In genomic region chr12:132689227-132689626, GRCh38 we compare ENCODE assay signal across 9 cellular contexts. TPM values are rescaled to one million over a fixed set of nuclear protein-coding genes. Genes with fewer than 3 reads are reported as not detected.
DNase-seq lines count a peak whose midpoint lies in the region; ATAC-seq, FAIRE-seq and TF ChIP-seq lines count a peak whose summit lies in the region.
"Had no signal": no experiment of that assay in that cellular context is flagged by ENCODE, and none has a peak within 500 bp of the region (broad histone marks: within the 10 kb centered on the region; RNA-seq: fewer than 3 reads in every experiment).

No MANE protein-coding gene starts in this region.

- ATAC-seq in K562: no peak
- no peak for ATAC-seq in GM19452 (IDR thresholded peaks at IDR 0.05; ENCODE audit: unreplicated experiment)
- ATAC-seq in HG03139 (IDR thresholded peaks at IDR 0.05; ENCODE audit: unreplicated experiment): no peak

- BruUV-seq in K562 (replicated peaks; lab: Mats Ljungman, UMichigan): no TSS peak

- TF ChIP-seq EP300 in K562 (IDR thresholded peaks at IDR 0.05; ENCODE audit: low read length): no peak

- H3K9me1 ChIP-seq in K562 (ENCODE audit: control insufficient read depth, insufficient read depth, low read length): peaks cover 6% of the 10 kb centered on the region

- TF ChIP-seq RAD21 in K562 (CRISPR knock-in tag; conservative IDR thresholded peaks at IDR 0.05 in 1 of 2, IDR thresholded peaks at IDR 0.05 in 1 of 2): no peak

- POLR2A ChIA-PET in K562 (lab: Yijun Ruan, JAX): interaction anchor here (1.3 kb wide), 1 partner anchor 13 kb away, joined by 4 read pairs; no protein-coding TSS in a partner anchor

- in situ Hi-C loops in K562 (cut with MboI): no loop called here

- whole genome bisulfite sequencing in K562 (ENCODE audit: insufficient coverage, low coverage, missing lambda C conversion rate): 44% methylated on average over 7 of the region's 18 CpGs

- peak overlapping the region in 8 of 11 experiments; percentile 26 to 63 (median 50); a peak in 14 of 22 replicates for H3K9ac ChIP-seq in BLaER1 treated with 17β-estradiol and CSF1 and Interleukin-3, amounts not matched to agents 10 nM and 100 nM
- H3K9ac ChIP-seq in K562 (ENCODE audit: insufficient read depth in 1 of 2, low read depth in 2 of 2, low read length in 2 of 2): peak overlapping the region; percentile 26 to 88

- DNase-seq in HT-29 (ENCODE audit: low spot score) (peak; percentile 66), K562 (ENCODE audit: extremely low read depth in 1 of 4, low spot score in 3 of 4) (no peak), mucosa of gallbladder (ENCODE audit: low spot score) (peak; percentile 78), AG08396 (ENCODE audit: low spot score) (no peak), HUDEP-2 (lab: John Stamatoyannopoulos, UW; ENCODE audit: unreplicated experiment in 76 of 76) (no peak)
- DNase-seq: NCI-H526 had no signal

- no peak for TF ChIP-seq CTCF in K562 (IDR thresholded peaks at IDR 0.05 in 2 of 3, conservative IDR thresholded peaks at IDR 0.05 in 1 of 3; ENCODE audit: insufficient read depth in 2 of 3, low read depth in 1 of 3, low read length in 3 of 3)

- H3K4me1 ChIP-seq in BLaER1 treated with 17β-estradiol and CSF1 and Interleukin-3, amounts not matched to agents 10 nM and 100 nM: peaks cover 14 to 28% (median 24%) of the 10 kb centered on the region in 10 experiments
- peaks cover 14 to 29% of the 10 kb centered on the region in 2 experiments; a peak in 4 of 5 replicates for H3K4me1 ChIP-seq in K562 (replicated peaks in 1 of 2; ENCODE audit: control insufficient read depth in 2 of 2, insufficient read depth in 2 of 2, low read length in 2 of 2)

- H4K20me1 ChIP-seq in BLaER1 treated with 17β-estradiol and CSF1 and Interleukin-3, amounts not matched to agents 10 nM and 100 nM: peaks cover 0 to 23% (median 15%) of the 10 kb centered on the region in 11 experiments; a peak in 11 of 22 replicates
- H4K20me1 ChIP-seq in K562 (replicated peaks; ENCODE audit: control insufficient read depth, insufficient read depth, low read length): peaks cover 7% of the 10 kb centered on the region

- peak overlapping the region; percentile 47 to 71 (median 59); a peak in 20 of 22 replicates for H3K4me2 ChIP-seq in BLaER1 treated with 17β-estradiol and CSF1 and Interleukin-3, amounts not matched to agents 10 nM and 100 nM
- peak overlapping the region; percentile 61 for H3K4me2 ChIP-seq in K562 (ENCODE audit: insufficient read depth, low read length)

- H3K4me3 ChIP-seq in BLaER1 treated with 17β-estradiol and CSF1 and Interleukin-3, amounts not matched to agents 10 nM and 100 nM: peak overlapping the region in 5 of 10 experiments; percentile 27 to 40 (median 34); a peak in 5 of 20 replicates
- H3K4me3 ChIP-seq in K562: peak overlapping the region; percentile 24; the same call in 1 of the 2 replicates

- no peak for TF ChIP-seq POLR2A in K562 (conservative IDR thresholded peaks at IDR 0.05)

- CTCF ChIA-PET in K562 (lab: Yijun Ruan, JAX; ENCODE audit: low intra/inter-chr PET ratio): no interaction called here

- FAIRE-seq in K562 (lab: Jason Lieb, UNC): no peak

- H2AFZ ChIP-seq in K562 (ENCODE audit: low read depth, low read length): no peak overlapping the region

- no peaks in the 10 kb centered on the region for H3K27me3 ChIP-seq in BLaER1 treated with 17β-estradiol and CSF1 and Interleukin-3, amounts not matched to agents 10 nM and 100 nM
- no peaks in the 10 kb centered on the region for H3K27me3 ChIP-seq in K562 (ENCODE audit: control insufficient read depth in 2 of 2, insufficient read depth in 2 of 2, low read length in 2 of 2)

- H3K36me3 ChIP-seq in BLaER1 treated with 17β-estradiol and CSF1 and Interleukin-3, amounts not matched to agents 10 nM and 100 nM: peaks cover 0 to 41% (median 19%) of the 10 kb centered on the region in 11 experiments; a peak in 12 of 22 replicates
- peaks cover 35% of the 10 kb centered on the region for H3K36me3 ChIP-seq in K562 (ENCODE audit: control insufficient read depth, insufficient read depth, low read length)

- no peak overlapping the region for H3K27ac ChIP-seq in BLaER1 treated with 17β-estradiol and CSF1 and Interleukin-3, amounts not matched to agents 10 nM and 100 nM
- H3K27ac ChIP-seq in K562 (ENCODE audit: extremely low read depth, low read depth, low read length): peak overlapping the region; percentile 22; the same call in 1 of the 3 replicates

- intact Hi-C loops in K562 (cut with micrococcal nuclease): no loop called here

- peaks cover 44% of the 10 kb centered on the region for H3K79me2 ChIP-seq in K562 (ENCODE audit: control insufficient read depth, insufficient read depth, low read length)

- peaks cover 0 to 16% (median 4%) of the 10 kb centered on the region in 11 experiments; a peak in 8 of 22 replicates for H3K9me3 ChIP-seq in BLaER1 treated with 17β-estradiol and CSF1 and Interleukin-3, amounts not matched to agents 10 nM and 100 nM (replicated peaks in 1 of 11)
- H3K9me3 ChIP-seq in K562 (replicated peaks; ENCODE audit: control insufficient read depth, insufficient read depth, low read depth, low read length): 0 out of 2 replicates have a peak, but pooled peaks cover 8% of the 10 kb centered on the region

RNA-seq across cellular contexts. Expression of gene PXMP2, which starts 1.8 kb away (rescaled TPM):
- 92.5 and 102 TPM in 2 replicates for total RNA-seq in HT-29 (2014; rRNA removed; shearing (Covaris generic))
- 19.3 and 34.7 TPM in 2 replicates for total RNA-seq in K562 (2011; cell fraction: chromatin; rRNA removed; ENCODE audit: low replicate concordance)
- total RNA-seq in K562 (2011; cell fraction: nucleolus; rRNA removed): 30.4 and 31.9 TPM in 2 replicates
- 32.8 and 57.0 TPM in 2 replicates for total RNA-seq in K562 (2011; cell fraction: nucleoplasm; rRNA removed)
- total RNA-seq in K562 (2014; rRNA removed): 66.1 and 70.9 TPM in 2 replicates
- total RNA-seq in K562 (2014; rRNA removed; fragmentation: Illumina TruSeq; extraction: Trizol): 34.8 and 37.8 TPM in 2 replicates
- 39.8 and 41.0 TPM in 2 replicates for total RNA-seq in K562 (2015; rRNA removed; fragmentation: Illumina TruSeq; extraction: Trizol)
- 46.1 and 49.6 TPM in 2 replicates for total RNA-seq in K562 (2021)
- 37.7 and 44.7 TPM in 2 replicates for polyA plus RNA-seq in K562 (2011; rRNA removed)
- 48.9 and 69.8 TPM in 2 replicates for polyA plus RNA-seq in K562 (2011; cell fraction: cytosol; rRNA removed)
- polyA plus RNA-seq in K562 (2011; cell fraction: nucleus; rRNA removed): 30.7 and 38.7 TPM in 2 replicates
- polyA plus RNA-seq in K562 (2012): 43.7 and 55.0 TPM in 2 replicates
- 43.1 and 52.3 TPM in 2 replicates for polyA plus RNA-seq in K562 (2014; fragmentation: Illumina TruSeq; extraction: Trizol)
- polyA plus RNA-seq in K562 (2014; fragmentation: Nextera tagmentation; extraction: Ambion mirVana): 1 to 10 TPM; 3.0 to 6.8 TPM
- 64.0 and 66.0 TPM in 2 replicates for polyA plus RNA-seq in K562 (2014; rRNA removed)
- 14.0 and 19.0 TPM in 2 replicates for polyA minus RNA-seq in K562 (2011; rRNA and poly(A)+ RNA removed)
- polyA minus RNA-seq in K562 (2011; cell fraction: cytosol; rRNA and poly(A)+ RNA removed): 12.7 and 15.9 TPM in 2 replicates
- polyA minus RNA-seq in K562 (2011; cell fraction: nucleus; rRNA and poly(A)+ RNA removed): 7.6 and 10.8 TPM in 2 replicates
- total RNA-seq in mucosa of gallbladder: 89.8 TPM

RNA-seq across cellular contexts. Expression of gene POLE, which starts 2.1 kb away (rescaled TPM):
- 86.0 and 104 TPM in 2 replicates for total RNA-seq in HT-29 (2014; rRNA removed; shearing (Covaris generic))
- total RNA-seq in K562 (2011; cell fraction: chromatin; rRNA removed; ENCODE audit: low replicate concordance): 895 and 1,680 TPM in 2 replicates
- total RNA-seq in K562 (2011; cell fraction: nucleolus; rRNA removed): 685 and 695 TPM in 2 replicates
- 707 and 745 TPM in 2 replicates for total RNA-seq in K562 (2011; cell fraction: nucleoplasm; rRNA removed)
- total RNA-seq in K562 (2014; rRNA removed): 83.6 and 86.3 TPM in 2 replicates
- total RNA-seq in K562 (2014; rRNA removed; fragmentation: Illumina TruSeq; extraction: Trizol): 36.3 and 39.1 TPM in 2 replicates
- total RNA-seq in K562 (2015; rRNA removed; fragmentation: Illumina TruSeq; extraction: Trizol): 42.2 and 42.3 TPM in 2 replicates
- 130 and 154 TPM in 2 replicates for total RNA-seq in K562 (2021)
- 49.6 and 81.7 TPM in 2 replicates for polyA plus RNA-seq in K562 (2011; rRNA removed)
- polyA plus RNA-seq in K562 (2011; cell fraction: cytosol; rRNA removed): 34.1 and 49.5 TPM in 2 replicates
- polyA plus RNA-seq in K562 (2011; cell fraction: nucleus; rRNA removed): 471 and 640 TPM in 2 replicates
- 78.0 and 105 TPM in 2 replicates for polyA plus RNA-seq in K562 (2012)
- 64.2 and 65.6 TPM in 2 replicates for polyA plus RNA-seq in K562 (2014; fragmentation: Illumina TruSeq; extraction: Trizol)
- polyA plus RNA-seq in K562 (2014; fragmentation: Nextera tagmentation; extraction: Ambion mirVana): 1 to 10 TPM; 2.4 to 2.5 TPM
- polyA plus RNA-seq in K562 (2014; rRNA removed): 90.6 and 126 TPM in 2 replicates
- polyA minus RNA-seq in K562 (2011; rRNA and poly(A)+ RNA removed): 94.9 and 115 TPM in 2 replicates
- polyA minus RNA-seq in K562 (2011; cell fraction: cytosol; rRNA and poly(A)+ RNA removed): 123 and 159 TPM in 2 replicates
- polyA minus RNA-seq in K562 (2011; cell fraction: nucleus; rRNA and poly(A)+ RNA removed): 317 and 354 TPM in 2 replicates
- total RNA-seq in mucosa of gallbladder: 40.4 TPM

RNA-seq across cellular contexts. Expression of gene PGAM5, which starts 21.4 kb away (rescaled TPM):
- 183 and 191 TPM in 2 replicates for total RNA-seq in HT-29 (2014; rRNA removed; shearing (Covaris generic))
- 33.1 and 58.6 TPM in 2 replicates for total RNA-seq in K562 (2011; cell fraction: chromatin; rRNA removed; ENCODE audit: low replicate concordance)
- total RNA-seq in K562 (2011; cell fraction: nucleolus; rRNA removed): 36.3 and 36.7 TPM in 2 replicates
- 27.6 and 28.5 TPM in 2 replicates for total RNA-seq in K562 (2011; cell fraction: nucleoplasm; rRNA removed)
- total RNA-seq in K562 (2014; rRNA removed): 99.8 and 119 TPM in 2 replicates
- 56.8 and 69.5 TPM in 2 replicates for total RNA-seq in K562 (2014; rRNA removed; fragmentation: Illumina TruSeq; extraction: Trizol)
- total RNA-seq in K562 (2015; rRNA removed; fragmentation: Illumina TruSeq; extraction: Trizol): 88.5 and 89.0 TPM in 2 replicates
- 121 and 125 TPM in 2 replicates for total RNA-seq in K562 (2021)
- 49.1 and 49.2 TPM in 2 replicates for polyA plus RNA-seq in K562 (2011; rRNA removed)
- 56.7 and 135 TPM in 2 replicates for polyA plus RNA-seq in K562 (2011; cell fraction: cytosol; rRNA removed)
- polyA plus RNA-seq in K562 (2011; cell fraction: nucleus; rRNA removed): 20.9 and 37.2 TPM in 2 replicates
- 39.2 and 77.3 TPM in 2 replicates for polyA plus RNA-seq in K562 (2012)
- 90.2 and 97.3 TPM in 2 replicates for polyA plus RNA-seq in K562 (2014; fragmentation: Illumina TruSeq; extraction: Trizol)
- polyA plus RNA-seq in K562 (2014; fragmentation: Nextera tagmentation; extraction: Ambion mirVana): 10 to 100 TPM in 1 of 2 experiments, 1 to 10 TPM in 1; 7.4 to 11.4 TPM
- 60.7 and 78.9 TPM in 2 replicates for polyA plus RNA-seq in K562 (2014; rRNA removed)
- polyA minus RNA-seq in K562 (2011; rRNA and poly(A)+ RNA removed): 33.5 and 64.2 TPM in 2 replicates
- 85.1 and 114 TPM in 2 replicates for polyA minus RNA-seq in K562 (2011; cell fraction: cytosol; rRNA and poly(A)+ RNA removed)
- polyA minus RNA-seq in K562 (2011; cell fraction: nucleus; rRNA and poly(A)+ RNA removed): 17.0 and 19.7 TPM in 2 replicates
- total RNA-seq in mucosa of gallbladder: 31.3 TPM

Comparison
In these comparisons a context has a peak if more than half of its experiments do, and no peak if none do; other contexts are left out.
1. DNase-seq: peak in HT-29 (single experiment) and mucosa of gallbladder (single experiment); none in K562 (0 of 4), AG08396 (single experiment) and HUDEP-2 (0 of 76).